26 cellular contexts compared by ENCODE assay signal in the genomic region with DNA sequence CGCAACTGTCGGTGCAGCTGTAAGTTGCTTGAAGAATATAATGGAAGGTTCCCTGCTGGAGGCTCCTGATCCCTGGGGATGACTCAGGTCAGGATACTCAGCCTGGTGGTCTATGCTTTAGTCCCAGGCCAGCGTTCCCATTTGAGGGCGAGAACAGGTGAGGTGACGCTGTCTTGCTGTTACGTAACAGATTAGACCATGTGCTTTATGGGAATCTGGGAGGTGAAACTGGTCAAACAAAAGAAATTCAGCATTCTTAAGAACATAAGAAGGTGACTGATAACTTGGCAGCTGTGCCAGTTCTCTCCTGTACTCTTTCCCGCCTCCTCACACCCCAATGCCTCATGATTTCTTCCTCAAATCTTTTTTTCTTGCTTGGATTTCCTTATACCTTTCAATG. TPM values are rescaled to one million over a fixed set of nuclear protein-coding genes. Genes with fewer than 3 reads are reported as not detected.
DNase-seq lines count a peak whose midpoint lies in the region; ATAC-seq, FAIRE-seq and TF ChIP-seq lines count a peak whose summit lies in the region.
"Had no signal": no experiment of that assay in that cellular context is flagged by ENCODE, and none has a peak within 500 bp of the region (broad histone marks: within the 10 kb centered on the region; RNA-seq: fewer than 3 reads in every experiment).

A gene with protein sequence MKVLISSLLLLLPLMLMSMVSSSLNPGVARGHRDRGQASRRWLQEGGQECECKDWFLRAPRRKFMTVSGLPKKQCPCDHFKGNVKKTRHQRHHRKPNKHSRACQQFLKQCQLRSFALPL (minus strand): TSS at position 114 of the 400 bp plus-strand sequence. CDS start 114 bp downstream, outside the sequence.

- in situ Hi-C loops in mammary epithelial cell (cut with MboI; ENCODE audit: low sequenced_read_pairs in 2 of 2) = no loop called here

- H3K4me2 ChIP-seq in mammary epithelial cell (ENCODE audit: insufficient read depth, low read depth, low read length) = no peak within 1 kb of the TSS
- H3K4me2 ChIP-seq: SK-N-SH had no signal

- no peak within 1 kb of the TSS for H3K9ac ChIP-seq in mammary epithelial cell (ENCODE audit: insufficient read depth, low read length)
- H3K9ac ChIP-seq: GM23248, SK-N-SH had no signal

- H2AFZ ChIP-seq in mammary epithelial cell (ENCODE audit: low read depth, low read length) = no peak within 1 kb of the TSS
- H2AFZ ChIP-seq: GM23248 had no signal

- H3K9me3 ChIP-seq in mammary epithelial cell (replicated peaks; ENCODE audit: insufficient read depth, low read length) = no peaks in the 10 kb centered on the region
- no peaks in the 10 kb centered on the region for H3K9me3 ChIP-seq in lower lobe of right lung
- no peaks in the 10 kb centered on the region for H3K9me3 ChIP-seq in vagina
- H3K9me3 ChIP-seq: heart left ventricle, psoas muscle, SK-N-SH, thoracic aorta had no signal

- whole genome bisulfite sequencing in mammary epithelial cell (ENCODE audit: low coverage, missing lambda C conversion rate) = 82% methylated on average over 7 of the region's 7 CpGs

- dilution Hi-C loops in mammary epithelial cell (cut with HindIII; ENCODE audit: low sequenced_read_pairs) = loop anchor here (5.0 kb wide), 1 partner anchor 61 kb away; no protein-coding TSS in a partner anchor

- H3K4me1 Mint-ChIP-seq in MCF 10A (ENCODE audit: insufficient read depth, unreplicated experiment) = peaks cover 6% of the 10 kb centered on the region

- FAIRE-seq in bronchial epithelial cell (lab: Jason Lieb, UNC) (no peak), GM19239 (lab: Jason Lieb, UNC) (no peak)

- no peak for TF ChIP-seq POLR2A in vagina (IDR thresholded peaks at IDR 0.05)

- no peak within 1 kb of the TSS for H3K27ac Mint-ChIP-seq in MCF 10A (ENCODE audit: low read depth, unreplicated experiment)
- H3K27ac Mint-ChIP-seq: nephron progenitor cell had no signal

- DNase-seq in MCF 10A (ENCODE audit: unreplicated experiment) = peak; percentile 48
- DNase-seq in mammary epithelial cell = no peak
- peak; percentile 94 for DNase-seq in bronchial epithelial cell (ENCODE audit: low read depth)
- DNase-seq in lower lobe of right lung = no peak
- no peak for DNase-seq in vagina (ENCODE audit: extremely low spot score in 2 of 2)
- no peak for DNase-seq in GM19239 (ENCODE audit: insufficient read length, low spot score)
- DNase-seq in inferior parietal cortex (ENCODE audit: extremely low spot score) = no peak
- DNase-seq: activated CD8-positive, alpha-beta memory T cell treated with anti-CD3 and anti-CD28 coated beads for 24 hours; activated naive CD8-positive, alpha-beta T cell treated with anti-CD3 and anti-CD28 coated beads, Interleukin-2, amount 10 ng/mL, durations not matched to agents 7 days and 5 days; DND-41; dorsolateral prefrontal cortex; GM23248; heart left ventricle; mesendoderm; NCI-H82; nephron progenitor cell; psoas muscle; SK-N-SH; T-helper 9 cell had no signal

- intact Hi-C loops in MCF 10A (cut with micrococcal nuclease) (no loop called here), mammary epithelial cell (cut with micrococcal nuclease) (no loop called here), lower lobe of right lung (cut with DNase I) (no loop called here), vagina (cut with DNase I) (no loop called here)

- no peak within 1 kb of the TSS for H3K4me3 Mint-ChIP-seq in MCF 10A (ENCODE audit: unreplicated experiment)
- H3K4me3 Mint-ChIP-seq: IgD-negative memory B cell, nephron progenitor cell had no signal

- H3K4me3 ChIP-seq in mammary epithelial cell (replicated peaks in 1 of 3; ENCODE audit: insufficient read depth in 1 of 3, low read depth in 2 of 3, low read length in 3 of 3) (no peak within 1 kb of the TSS), bronchial epithelial cell (ENCODE audit: low read depth, low read length) (peak within 1 kb of the TSS; percentile 16), lower lobe of right lung (peak within 1 kb of the TSS; percentile 34), vagina (no peak within 1 kb of the TSS)
- H3K4me3 ChIP-seq: cardiac muscle cell, dorsolateral prefrontal cortex, GM23248, heart left ventricle, psoas muscle, thoracic aorta had no signal

- peak; percentile 73 to 77 for ATAC-seq in lower lobe of right lung
- ATAC-seq in HG02763 (IDR thresholded peaks at IDR 0.05; ENCODE audit: unreplicated experiment) = no peak
- ATAC-seq: heart left ventricle, Panc1, psoas muscle had no signal

- H3K79me2 ChIP-seq in mammary epithelial cell (ENCODE audit: insufficient read depth, low read length) = no peaks in the 10 kb centered on the region

- H3K27me3 ChIP-seq in mammary epithelial cell (ENCODE audit: insufficient read depth, low read length) (no peaks in the 10 kb centered on the region), bronchial epithelial cell (ENCODE audit: control insufficient read depth, insufficient read depth, low read length) (no peaks in the 10 kb centered on the region), lower lobe of right lung (ENCODE audit: low read depth) (no peaks in the 10 kb centered on the region), vagina (no peaks in the 10 kb centered on the region)
- H3K27me3 ChIP-seq: cardiac muscle cell, dorsolateral prefrontal cortex, heart left ventricle had no signal

- TF ChIP-seq CTCF in MCF 10A (IDR thresholded peaks at IDR 0.05; ENCODE audit: unreplicated experiment) = no peak
- TF ChIP-seq CTCF in mammary epithelial cell (conservative IDR thresholded peaks at IDR 0.05 in 1 of 2, IDR thresholded peaks at IDR 0.05 in 1 of 2; ENCODE audit: extremely low read depth in 1 of 2, insufficient read depth in 1 of 2, low read depth in 1 of 2, low read length in 2 of 2) = no peak
- TF ChIP-seq CTCF in bronchial epithelial cell (IDR thresholded peaks at IDR 0.05; ENCODE audit: insufficient read depth, low read length, severe bottlenecking) = no peak
- no peak for TF ChIP-seq CTCF in lower lobe of right lung (IDR thresholded peaks at IDR 0.05)
- TF ChIP-seq CTCF in vagina (IDR thresholded peaks at IDR 0.05) = no peak

- peaks cover 12% of the 10 kb centered on the region for H3K27me3 Mint-ChIP-seq in MCF 10A (ENCODE audit: insufficient read depth, unreplicated experiment)
- H3K27me3 Mint-ChIP-seq: activated naive CD8-positive, alpha-beta T cell treated with anti-CD3 and anti-CD28 coated beads, Interleukin-2, amount 10 ng/mL, durations not matched to agents 7 days and 5 days had no signal

- no peak within 1 kb of the TSS for H3K27ac ChIP-seq in mammary epithelial cell (ENCODE audit: insufficient read depth, low read depth, low read length)
- H3K27ac ChIP-seq in lower lobe of right lung = peak within 1 kb of the TSS; percentile 77
- H3K27ac ChIP-seq in vagina = peak within 1 kb of the TSS; percentile 59
- H3K27ac ChIP-seq: cardiac muscle cell, dorsolateral prefrontal cortex, GM23248, heart left ventricle, psoas muscle, thoracic aorta had no signal

- no peaks in the 10 kb centered on the region for H3K36me3 ChIP-seq in mammary epithelial cell (ENCODE audit: insufficient read depth, low read length)
- no peaks in the 10 kb centered on the region for H3K36me3 ChIP-seq in bronchial epithelial cell (ENCODE audit: control insufficient read depth, insufficient read depth, low read length)
- H3K36me3 ChIP-seq in lower lobe of right lung = no peaks in the 10 kb centered on the region
- H3K36me3 ChIP-seq in vagina = no peaks in the 10 kb centered on the region
- H3K36me3 ChIP-seq: cardiac muscle cell, heart left ventricle, thoracic aorta had no signal

- H3K4me1 ChIP-seq in mammary epithelial cell (ENCODE audit: insufficient read depth, low read length) (no peaks in the 10 kb centered on the region), lower lobe of right lung (peaks cover 29% of the 10 kb centered on the region), vagina (peaks cover 11% of the 10 kb centered on the region)

- no peaks in the 10 kb centered on the region for H3K36me3 Mint-ChIP-seq in MCF 10A (ENCODE audit: insufficient read depth, unreplicated experiment)
- H3K36me3 Mint-ChIP-seq: activated naive CD8-positive, alpha-beta T cell treated with anti-CD3 and anti-CD28 coated beads, Interleukin-2, amount 10 ng/mL, durations not matched to agents 7 days and 5 days; CD14-positive monocyte had no signal

- CTCF ChIA-PET in MCF 10A (lab: Yijun Ruan, JAX) = interaction anchor here (0.6 to 1.2 kb wide), 3 partner anchors 9 to 992 kb away, joined by 3 to 8 read pairs (median 3); no protein-coding TSS in a partner anchor
- CTCF ChIA-PET in mammary epithelial cell (lab: Charles Lee; ENCODE audit: low non-redundant PET) = no interaction called here

- H3K9me3 Mint-ChIP-seq in MCF 10A (ENCODE audit: unreplicated experiment) = no peaks in the 10 kb centered on the region
- H3K9me3 Mint-ChIP-seq: activated naive CD8-positive, alpha-beta T cell treated with anti-CD3 and anti-CD28 coated beads, Interleukin-2, amount 10 ng/mL, durations not matched to agents 7 days and 5 days; CD14-positive monocyte; IgD-negative memory B cell; nephron progenitor cell had no signal

- no peaks in the 10 kb centered on the region for H4K20me1 ChIP-seq in mammary epithelial cell (ENCODE audit: insufficient read depth, low read length)

- POLR2A ChIA-PET in MCF 10A (lab: Yijun Ruan, JAX) = interaction anchor here (0.9 kb wide), 1 partner anchor 22 kb away, joined by 3 read pairs; no protein-coding TSS in a partner anchor

- BruUV-seq in MCF 10A (replicated peaks; lab: Mats Ljungman, UMichigan) = no TSS peak
- no TSS peak for BruUV-seq in mammary epithelial cell (replicated peaks; lab: Mats Ljungman, UMichigan)

RNA-seq across cellular contexts. Expression of the gene that starts here (rescaled TPM):
- total RNA-seq in MCF 10A (2022) (not detected in 2 replicates), mammary epithelial cell (under 1 TPM in 1 of 2 donors, not detected in 1; 0.17 TPM), bronchial epithelial cell (1.1 and 5.8 TPM in 2 replicates), lower lobe of right lung (159 TPM), vagina (2.9 TPM)
- polyA plus RNA-seq in mammary epithelial cell = not detected
- not detected for polyA minus RNA-seq in mammary epithelial cell
- total RNA-seq: activated naive CD8-positive, alpha-beta T cell treated with anti-CD3 and anti-CD28 coated beads, Interleukin-2, amount 10 ng/mL, durations not matched to agents 7 days and 5 days; cardiac muscle cell; dorsolateral prefrontal cortex; fibroblast of lung; GM23248; heart left ventricle; psoas muscle had no signal
- polyA plus RNA-seq: CD14-positive monocyte, fibroblast of lung, GM23248, heart left ventricle, SK-N-SH had no signal

Comparison
In these comparisons a context has a peak if more than half of its experiments do, and no peak if none do; other contexts are left out.
1. RNA of the gene that starts here (total RNA-seq): 159 TPM in lower lobe of right lung (single experiment); 2.9 TPM in vagina (single experiment), 1.1 to 5.8 TPM in bronchial epithelial cell, 0.17 TPM in mammary epithelial cell and not detected in MCF 10A; every median in the first group is over 10 times any median in the second.
2. Peak in DNase-seq in MCF 10A; RNA of the gene not detected or under 1 TPM.
3. H3K4me3 ChIP-seq: peak in bronchial epithelial cell (single experiment) and lower lobe of right lung (single experiment); none in mammary epithelial cell (0 of 3) and vagina (0 of 2).